In the genomic region with DNA sequence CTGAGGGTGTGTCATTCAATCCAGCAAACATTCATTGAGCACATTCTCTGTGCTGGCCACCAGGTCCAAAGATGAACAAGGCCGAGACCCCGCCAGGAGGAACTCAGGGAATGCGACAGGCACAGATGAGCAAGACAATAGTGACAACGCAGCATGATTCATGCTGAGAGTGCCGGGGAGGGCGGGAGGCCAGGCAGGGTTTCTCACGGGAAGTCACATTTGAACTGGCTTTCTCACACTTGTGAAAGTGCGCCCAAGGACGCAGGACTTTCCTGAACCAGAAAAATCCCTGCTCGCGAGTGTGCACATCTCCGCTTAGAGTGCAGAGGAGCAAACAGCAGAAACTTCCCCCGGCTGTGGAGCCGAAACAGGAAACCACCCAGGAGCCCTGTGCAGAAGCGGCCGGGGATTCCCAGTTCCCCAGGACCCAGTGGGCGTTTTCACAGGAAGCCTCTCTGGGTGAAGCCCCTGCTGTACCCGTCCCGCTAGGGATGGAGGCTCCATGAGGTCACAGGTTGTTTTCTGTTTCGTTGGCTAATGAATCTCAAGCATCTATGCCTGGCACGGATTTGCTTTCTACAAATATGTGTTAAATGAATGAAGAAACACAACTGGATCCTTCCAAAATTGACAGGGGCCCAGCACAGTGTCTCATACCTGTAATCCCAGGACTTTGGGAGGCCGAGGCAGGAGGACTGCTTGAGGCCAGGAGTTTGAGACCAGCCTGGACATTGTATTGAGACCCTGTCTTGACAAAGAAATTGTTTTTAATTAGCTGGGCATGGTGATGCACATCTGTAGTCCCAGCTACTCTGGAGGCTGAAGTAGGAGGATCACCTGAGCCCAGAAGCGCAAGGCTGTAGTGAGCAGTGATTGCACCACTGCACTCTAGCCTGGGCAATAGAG, we compare ENCODE assay signal across 8 cellular contexts.
A peak's percentile ranks its signal among the peaks of the same experiment; 100 is the strongest.
DNase-seq lines count a peak whose midpoint lies in the region; ATAC-seq and TF ChIP-seq lines count a peak whose summit lies in the region.

No MANE protein-coding gene starts in this region.

- CTCF ChIA-PET in Panc1 (lab: Charles Lee), result no interaction called here

- ATAC-seq in GM18519 (IDR thresholded peaks at IDR 0.05; ENCODE audit: low FRiP score, unreplicated experiment), result peak; percentile 39
- ATAC-seq in HG02973 (IDR thresholded peaks at IDR 0.05; ENCODE audit: unreplicated experiment), result peak; percentile 49
- ATAC-seq in Panc1, result peak; percentile 73
- ATAC-seq in psoas muscle, result peak; percentile 48 to 72 (median 69)

- no peaks in the 10 kb centered on the region for H3K36me3 ChIP-seq in Panc1 (ENCODE audit: control insufficient read depth, insufficient read depth, low read length)
- H3K36me3 ChIP-seq in psoas muscle (ENCODE audit: insufficient read depth in 1 of 2, low read depth in 1 of 2), result no peaks in the 10 kb centered on the region

- POLR2A ChIA-PET in Panc1 (lab: Charles Lee), result no interaction called here

- H3K4me1 Mint-ChIP-seq in activated T-helper 2 cell treated with anti-CD3 and anti-CD28 coated beads, Interferon-gamma antibody, Interleukin-2, Interleukin-4, amounts not matched to agents 10 μg/mL and 5 μg/mL and 100 μg/mL, durations not matched to agents 14 hours and 24 hours and 36 hours (ENCODE audit: low read depth), result peaks cover 66% of the 10 kb centered on the region

- H3K4me3 Mint-ChIP-seq in activated T-helper 2 cell treated with anti-CD3 and anti-CD28 coated beads, Interferon-gamma antibody, Interleukin-2, Interleukin-4, amounts not matched to agents 10 μg/mL and 5 μg/mL and 100 μg/mL, durations not matched to agents 14 hours and 24 hours and 36 hours (ENCODE audit: low read depth), result peak overlapping the region; percentile 76

- no TSS peak for BruUV-seq in Panc1 (replicated peaks; lab: Mats Ljungman, UMichigan)

- H3K4me3 ChIP-seq in Panc1 (ENCODE audit: low read depth in 2 of 2, low read length in 2 of 2) (peak overlapping the region in 1 of 2 experiments; percentile 43; a peak in 3 of 4 replicates), psoas muscle (peak overlapping the region; percentile 37)

- TF ChIP-seq CTCF in Panc1 (IDR thresholded peaks at IDR 0.05) (no peak), psoas muscle (IDR thresholded peaks at IDR 0.05) (no peak)

- H3K27ac ChIP-seq in Panc1 (ENCODE audit: low read length), result no peak overlapping the region
- H3K27ac ChIP-seq in psoas muscle, result no peak overlapping the region

- intact Hi-C loops in Panc1 (cut with micrococcal nuclease; ENCODE audit: unreplicated experiment) (no loop called here), psoas muscle (cut with DNase I) (no loop called here)
- intact Hi-C loops in activated T-helper 2 cell treated with anti-CD3 and anti-CD28 coated beads, Interferon-gamma antibody, Interleukin-2, Interleukin-4, amounts not matched to agents 10 μg/mL and 5 μg/mL and 100 μg/mL, durations not matched to agents 14 hours and 24 hours and 36 hours (cut with micrococcal nuclease), result loop anchor here (1.0 to 10.0 kb wide), 7 partner anchors 16 to 558 kb away; no protein-coding TSS in a partner anchor

- H3K9me3 ChIP-seq in Panc1 (ENCODE audit: control insufficient read depth, insufficient read depth, low read depth, low read length) (no peaks in the 10 kb centered on the region), psoas muscle (no peaks in the 10 kb centered on the region)

- H3K27me3 ChIP-seq in Panc1 (ENCODE audit: control insufficient read depth, insufficient read depth, low read length), result no peaks in the 10 kb centered on the region
- H3K27me3 ChIP-seq in psoas muscle (ENCODE audit: insufficient read depth in 3 of 3, low read length in 2 of 3), result peaks cover 0 to 2% (median 0%) of the 10 kb centered on the region in 3 donors

- H3K4me1 ChIP-seq in Panc1 (ENCODE audit: control insufficient read depth, insufficient read depth, low read length) (peaks cover 5% of the 10 kb centered on the region; the same call in 1 of the 2 replicates), psoas muscle (no peaks in the 10 kb centered on the region)

- peak overlapping the region; percentile 96 for H3K27ac Mint-ChIP-seq in activated T-helper 2 cell treated with anti-CD3 and anti-CD28 coated beads, Interferon-gamma antibody, Interleukin-2, Interleukin-4, amounts not matched to agents 10 μg/mL and 5 μg/mL and 100 μg/mL, durations not matched to agents 14 hours and 24 hours and 36 hours

- H3K27me3 Mint-ChIP-seq in activated T-helper 2 cell treated with anti-CD3 and anti-CD28 coated beads, Interferon-gamma antibody, Interleukin-2, Interleukin-4, amounts not matched to agents 10 μg/mL and 5 μg/mL and 100 μg/mL, durations not matched to agents 14 hours and 24 hours and 36 hours (ENCODE audit: low read depth), result peaks cover under 1% of the 10 kb centered on the region

- in situ Hi-C loops in Panc1 (cut with HindIII; ENCODE audit: low pct_unique_long_range_greater_than_20kb, low sequenced_read_pairs), result no loop called here

- peaks cover 2% of the 10 kb centered on the region for H3K36me3 Mint-ChIP-seq in activated T-helper 2 cell treated with anti-CD3 and anti-CD28 coated beads, Interferon-gamma antibody, Interleukin-2, Interleukin-4, amounts not matched to agents 10 μg/mL and 5 μg/mL and 100 μg/mL, durations not matched to agents 14 hours and 24 hours and 36 hours (ENCODE audit: low read depth)

- H3K9me3 Mint-ChIP-seq in activated T-helper 2 cell treated with anti-CD3 and anti-CD28 coated beads, Interferon-gamma antibody, Interleukin-2, Interleukin-4, amounts not matched to agents 10 μg/mL and 5 μg/mL and 100 μg/mL, durations not matched to agents 14 hours and 24 hours and 36 hours, result no peaks in the 10 kb centered on the region

- WGBS in psoas muscle, 3 donors, result 19 to 26% (median 25%) methylated on average over 23 of the region's 23 CpGs

- DNase-seq in Panc1 (ENCODE audit: low read depth, low spot score), result no peak
- peak; percentile 66 for DNase-seq in activated T-helper 2 cell treated with anti-CD3 and anti-CD28 coated beads, Interferon-gamma antibody, Interleukin-2, Interleukin-4, amounts not matched to agents 10 μg/mL and 5 μg/mL and 100 μg/mL, durations not matched to agents 14 hours and 24 hours and 36 hours (ENCODE audit: low spot score)
- peak; percentile 31 for DNase-seq in globus pallidus (ENCODE audit: low spot score)
- peak; percentile 73 to 83 for DNase-seq in psoas muscle
- peak; percentile 69 for DNase-seq in ureter (ENCODE audit: low spot score)
- DNase-seq in HuH-7 (ENCODE audit: low spot score), result no peak

Comparison
In these comparisons a context has a peak if more than half of its experiments do, and no peak if none do; other contexts are left out.
1. DNase-seq: peak in activated T-helper 2 cell treated with anti-CD3 and anti-CD28 coated beads, Interferon-gamma antibody, Interleukin-2, Interleukin-4, amounts not matched to agents 10 μg/mL and 5 μg/mL and 100 μg/mL, durations not matched to agents 14 hours and 24 hours and 36 hours (single experiment), globus pallidus (single experiment), psoas muscle (2 of 2) and ureter (single experiment); none in Panc1 (single experiment) and HuH-7 (single experiment).
2. Peak in every context shown above with its lines, with median percentiles within 50 percentile points of each other: ATAC-seq.